Comparison of ENCODE assay signal across 35 cellular contexts in the genomic region with DNA sequence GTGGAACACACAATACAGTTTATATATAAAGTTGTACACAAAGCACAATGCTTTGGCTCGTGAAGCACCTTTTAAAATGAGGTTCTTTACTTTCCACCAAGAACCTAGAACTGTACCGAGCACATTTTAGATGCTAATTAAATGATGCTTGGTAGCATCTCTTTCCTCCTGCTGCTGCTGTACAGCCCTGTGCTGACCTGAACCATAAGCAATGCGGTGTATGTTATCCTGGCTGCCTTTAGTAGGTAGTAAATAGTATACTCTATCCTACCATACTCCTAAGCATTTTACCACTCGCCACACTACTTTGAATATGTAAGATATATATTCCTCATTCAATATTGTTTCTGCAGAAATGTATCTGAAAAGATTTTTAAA. TPM values are rescaled to one million over a fixed set of nuclear protein-coding genes. Genes with fewer than 3 reads are reported as not detected.
"Had no signal": no experiment of that assay in that cellular context is flagged by ENCODE, and none has a peak within 500 bp of the region (broad histone marks: within the 10 kb centered on the region; RNA-seq: fewer than 3 reads in every experiment).

No MANE protein-coding gene starts in this region.

- H3K4me3 Mint-ChIP-seq: activated CD4-positive, alpha-beta memory T cell treated with anti-CD3 and anti-CD28 coated beads for 36 hours; activated naive CD8-positive, alpha-beta T cell treated with anti-CD3 and anti-CD28 coated beads for 36 hours; activated T-cell treated with anti-CD3 and anti-CD28 coated beads, Interleukin-2, amount 50 U/mL, for 4 hours; T-cell; T-helper 17 cell had no signal

- H3K4me1 ChIP-seq: ascending aorta, breast epithelium, Peyer's patch, SJSA1 had no signal

- H3K27ac ChIP-seq: ascending aorta, breast epithelium, SJSA1 had no signal

- H3K27me3 Mint-ChIP-seq: activated naive CD8-positive, alpha-beta T cell treated with anti-CD3 and anti-CD28 coated beads for 36 hours had no signal

- H3K4me2 ChIP-seq: SK-N-SH had no signal

- DNase-seq: activated CD4-positive, alpha-beta memory T cell treated with anti-CD3 and anti-CD28 coated beads for 36 hours; activated CD4-positive, alpha-beta T cell treated with anti-CD3 and anti-CD28 coated beads, Interleukin-2, amount 50 U/mL, for 1 hour; activated CD8-positive, alpha-beta memory T cell treated with anti-CD3 and anti-CD28 coated beads, Interleukin-2, amount 50 U/mL, for 4 hours; activated effector memory CD4-positive, alpha-beta T cell treated with anti-CD3 and anti-CD28 coated beads, Interleukin-2, amount 50 U/mL, for 16 hours; activated naive CD4-positive, alpha-beta T cell; activated naive CD4-positive, alpha-beta T cell treated with anti-CD3 and anti-CD28 coated beads, Interleukin-2, amount 50 U/mL, for 16 hours; activated naive CD8-positive, alpha-beta T cell treated with anti-CD3 and anti-CD28 coated beads for 36 hours; activated T-cell treated with anti-CD3 and anti-CD28 coated beads for 4 hours; activated T-cell treated with anti-CD3 and anti-CD28 coated beads, Interleukin-2, amount 50 U/mL, for 4 hours; amniotic stem cell; Kasumi-1; KG1; MM.1S; MV-4-11; NCI-H1092; NCI-H1436 treated with DMSO at 0.1 percent for 48 hours; NCI-H187; NCI-H2029 treated with DMSO at 0.1 percent for 48 hours; NCI-H2107; NCI-H2171; NCI-H510A; NCI-H526; NCI-H748 treated with DMSO at 0.1 percent for 48 hours; NK-92 treated with Interleukin-12 subunit alpha and Interleukin-12 subunit beta, amount 100 ng/mL, for 24 hours; PC-3; Peyer's patch; RPMI8226; SHP77 treated with DMSO at 0.1 percent for 48 hours; SK-N-SH; T-cell; T-helper 17 cell had no signal

- H3K9ac ChIP-seq: SK-N-SH had no signal

- ATAC-seq: PC-3, T-helper 17 cell had no signal

- H3K36me3 ChIP-seq: ascending aorta, breast epithelium, Peyer's patch, SJSA1 had no signal

- H3K9me3 ChIP-seq: ascending aorta, breast epithelium, Peyer's patch, SJSA1, SK-N-SH had no signal

- H3K27ac Mint-ChIP-seq: activated CD4-positive, alpha-beta memory T cell treated with anti-CD3 and anti-CD28 coated beads for 36 hours; activated naive CD8-positive, alpha-beta T cell treated with anti-CD3 and anti-CD28 coated beads for 36 hours; T-cell; T-helper 17 cell had no signal

- H3K9me3 Mint-ChIP-seq: activated CD4-positive, alpha-beta memory T cell treated with anti-CD3 and anti-CD28 coated beads for 36 hours; activated naive CD8-positive, alpha-beta T cell treated with anti-CD3 and anti-CD28 coated beads for 36 hours; activated T-cell treated with anti-CD3 and anti-CD28 coated beads, Interleukin-2, amount 50 U/mL, for 4 hours; T-cell had no signal

- H3K27me3 ChIP-seq: ascending aorta, breast epithelium, Peyer's patch, SJSA1 had no signal

- H3K4me1 Mint-ChIP-seq: activated naive CD8-positive, alpha-beta T cell treated with anti-CD3 and anti-CD28 coated beads for 36 hours; T-cell had no signal

- H3K36me3 Mint-ChIP-seq: activated CD4-positive, alpha-beta memory T cell treated with anti-CD3 and anti-CD28 coated beads for 36 hours; activated naive CD8-positive, alpha-beta T cell treated with anti-CD3 and anti-CD28 coated beads for 36 hours; T-cell had no signal

- H3K4me3 ChIP-seq: ascending aorta, breast epithelium, Peyer's patch, SJSA1 had no signal

RNA-seq across cellular contexts. Expression of a gene that starts 2.9 kb away (rescaled TPM):
- total RNA-seq: activated CD4-positive, alpha-beta memory T cell treated with anti-CD3 and anti-CD28 coated beads for 36 hours; activated naive CD8-positive, alpha-beta T cell treated with anti-CD3 and anti-CD28 coated beads for 36 hours; activated T-cell treated with anti-CD3 and anti-CD28 coated beads, Interleukin-2, amount 50 U/mL, for 4 hours; ascending aorta; breast epithelium; cardiac septum; PC-3; Peyer's patch; SJSA1; T-cell; T-helper 17 cell had no signal
- polyA plus RNA-seq: SK-N-SH had no signal

RNA-seq across cellular contexts. Expression of a gene that starts 12.6 kb away (rescaled TPM):
- total RNA-seq: activated CD4-positive, alpha-beta memory T cell treated with anti-CD3 and anti-CD28 coated beads for 36 hours; activated naive CD8-positive, alpha-beta T cell treated with anti-CD3 and anti-CD28 coated beads for 36 hours; activated T-cell treated with anti-CD3 and anti-CD28 coated beads, Interleukin-2, amount 50 U/mL, for 4 hours; ascending aorta; cardiac septum; PC-3; Peyer's patch; SJSA1; T-cell; T-helper 17 cell had no signal
- polyA plus RNA-seq: SK-N-SH had no signal

RNA-seq across cellular contexts. Expression of a gene that starts 20.1 kb away (rescaled TPM):
- total RNA-seq: activated CD4-positive, alpha-beta memory T cell treated with anti-CD3 and anti-CD28 coated beads for 36 hours; activated naive CD8-positive, alpha-beta T cell treated with anti-CD3 and anti-CD28 coated beads for 36 hours; activated T-cell treated with anti-CD3 and anti-CD28 coated beads, Interleukin-2, amount 50 U/mL, for 4 hours; ascending aorta; breast epithelium; cardiac septum; PC-3; Peyer's patch; SJSA1; T-cell; T-helper 17 cell had no signal
- polyA plus RNA-seq: SK-N-SH had no signal

RNA-seq across cellular contexts. Expression of a gene that starts 24.7 kb away (rescaled TPM):
- total RNA-seq: activated CD4-positive, alpha-beta memory T cell treated with anti-CD3 and anti-CD28 coated beads for 36 hours; activated naive CD8-positive, alpha-beta T cell treated with anti-CD3 and anti-CD28 coated beads for 36 hours; activated T-cell treated with anti-CD3 and anti-CD28 coated beads, Interleukin-2, amount 50 U/mL, for 4 hours; ascending aorta; PC-3; Peyer's patch; SJSA1; T-cell; T-helper 17 cell had no signal
- polyA plus RNA-seq: SK-N-SH had no signal
